ENCODE assay signal across 28 cellular contexts in the genomic region with DNA sequence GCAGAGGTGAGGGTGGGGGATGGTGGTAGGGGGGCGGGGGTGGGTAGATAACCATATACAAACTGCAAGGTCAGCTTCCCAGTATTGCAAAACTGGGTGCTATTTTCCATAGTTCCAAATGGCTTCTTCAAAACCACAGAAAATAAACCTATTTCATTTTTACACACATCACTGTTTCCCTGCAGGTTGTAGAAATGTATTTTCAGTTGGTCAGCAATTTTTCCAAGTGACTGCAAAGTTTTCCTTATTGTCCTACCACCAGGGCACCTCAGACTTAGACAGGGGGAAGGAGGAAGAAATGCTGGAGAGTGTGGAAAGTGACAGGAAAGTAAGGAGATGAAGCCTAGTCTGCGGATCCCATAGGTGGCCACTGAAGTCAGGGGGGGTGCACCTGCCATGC.
"Had no signal": no experiment of that assay in that cellular context is flagged by ENCODE, and none has a peak within 500 bp of the region (broad histone marks: within the 10 kb centered on the region; RNA-seq: fewer than 3 reads in every experiment).

No MANE protein-coding gene starts in this region.

- H3K27me3 ChIP-seq: colonic mucosa, esophagus squamous epithelium, gastrocnemius medialis, heart left ventricle, hepatocyte, left lung had no signal

- H3K36me3 Mint-ChIP-seq: memory B cell; naive thymus-derived CD4-positive, alpha-beta T cell had no signal

- H3K4me1 Mint-ChIP-seq: memory B cell had no signal

- H3K4me2 ChIP-seq: hepatocyte had no signal

- DNase-seq: colonic mucosa; cortex of kidney; effector CD8-positive, alpha-beta T cell; effector memory CD8-positive, alpha-beta T cell; endodermal cell; erythroblast; esophagus squamous epithelium; foreskin fibroblast; foreskin melanocyte; gastrocnemius medialis; heart left ventricle; hypothalamus; left cardiac atrium; left lung; left ventricle myocardium superior; mammary epithelial cell; mesendoderm; midbrain; naive thymus-derived CD4-positive, alpha-beta T cell had no signal

- H3K27ac Mint-ChIP-seq: dendritic cell treated with granulocyte-macrophage colony-stimulating factor and Interleukin-4, amounts not matched to agents 40 ng/mL and 50 ng/mL, for 4 days; effector memory CD8-positive, alpha-beta T cell; endodermal cell; memory B cell had no signal

- H2AFZ ChIP-seq: hepatocyte had no signal

- H3K9me3 ChIP-seq: colonic mucosa, esophagus squamous epithelium, gastrocnemius medialis, heart left ventricle, left lung had no signal

- FAIRE-seq: endometrium, islet of Langerhans, keratinocyte had no signal

- ATAC-seq: effector memory CD8-positive, alpha-beta T cell; esophagus mucosa; gastrocnemius medialis; heart left ventricle; left cardiac atrium; left lung; left ventricle myocardium superior; naive thymus-derived CD4-positive, alpha-beta T cell had no signal

- H3K9me3 Mint-ChIP-seq: dendritic cell treated with granulocyte-macrophage colony-stimulating factor and Interleukin-4, amounts not matched to agents 40 ng/mL and 50 ng/mL, for 4 days; effector memory CD8-positive, alpha-beta T cell; endodermal cell had no signal

- H3K27ac ChIP-seq: colonic mucosa, epithelial cell of prostate, esophagus squamous epithelium, gastrocnemius medialis, heart left ventricle, hepatocyte, left lung had no signal

- H3K36me3 ChIP-seq: colonic mucosa, esophagus squamous epithelium, gastrocnemius medialis, heart left ventricle, left lung had no signal

- H3K4me3 ChIP-seq: colonic mucosa, esophagus squamous epithelium, gastrocnemius medialis, heart left ventricle, hepatocyte, left lung, lung had no signal

- H3K4me1 ChIP-seq: colonic mucosa, esophagus squamous epithelium, gastrocnemius medialis, heart left ventricle, left lung had no signal

- H3K4me3 Mint-ChIP-seq: dendritic cell treated with granulocyte-macrophage colony-stimulating factor and Interleukin-4, amounts not matched to agents 40 ng/mL and 50 ng/mL, for 4 days; effector memory CD8-positive, alpha-beta T cell; endodermal cell; memory B cell had no signal
